Comparison of ENCODE assay signal across 19 cellular contexts in genomic region chr9:113532809-113533190, GRCh38.
"Had no signal": no experiment of that assay in that cellular context is flagged by ENCODE, and none has a peak within 500 bp of the region (broad histone marks: within the 10 kb centered on the region; RNA-seq: fewer than 3 reads in every experiment).

No MANE protein-coding gene starts in this region.

- H3K4me2 ChIP-seq: hepatocyte had no signal

- H3K9me3 Mint-ChIP-seq: dendritic cell treated with granulocyte-macrophage colony-stimulating factor and Interleukin-4, amounts not matched to agents 40 ng/mL and 50 ng/mL, for 4 days; effector memory CD8-positive, alpha-beta T cell; mesothelial cell of epicardium; nephron had no signal

- ATAC-seq: effector memory CD8-positive, alpha-beta T cell; left colon; pancreas; right cardiac atrium; stimulated activated naive CD8-positive, alpha-beta T cell treated with anti-CD3 and anti-CD28 coated beads, Interleukin-15, Interleukin-2, amounts not matched to agents 100 U/mL and 50 U/mL, for 24 hours had no signal

- H3K36me3 Mint-ChIP-seq: mesothelial cell of epicardium had no signal

- H3K36me3 ChIP-seq: uterus had no signal

- H3K4me3 Mint-ChIP-seq: dendritic cell treated with granulocyte-macrophage colony-stimulating factor and Interleukin-4, amounts not matched to agents 40 ng/mL and 50 ng/mL, for 4 days; effector memory CD8-positive, alpha-beta T cell; mesothelial cell of epicardium; nephron had no signal

- H3K27me3 Mint-ChIP-seq: effector memory CD8-positive, alpha-beta T cell; progenitor cell of endocrine pancreas had no signal

- H3K4me3 ChIP-seq: hepatocyte, pancreas, suprapubic skin, tibial artery, upper lobe of left lung, uterus had no signal

- H3K27ac ChIP-seq: hepatocyte, pancreas, suprapubic skin, uterus had no signal

- H3K79me2 ChIP-seq: hepatocyte had no signal

- DNase-seq: effector memory CD8-positive, alpha-beta T cell; foreskin melanocyte; occipital lobe; pancreas; right cardiac atrium; stimulated activated CD4-positive, alpha-beta T cell treated with anti-CD3 and anti-CD28 coated beads, Interleukin-2, amount 100 ng/mL, for 24 hours; stimulated activated CD4-positive, alpha-beta T cell treated with anti-CD3 and anti-CD28 coated beads, Interleukin-4, amount 100 ng/mL, for 4 hours; stimulated activated naive CD8-positive, alpha-beta T cell treated with anti-CD3 and anti-CD28 coated beads, Interleukin-15, Interleukin-2, amounts not matched to agents 100 U/mL and 50 U/mL, for 24 hours; upper lobe of left lung; uterus had no signal

- H3K4me1 ChIP-seq: pancreas, suprapubic skin, uterus had no signal

- H3K27me3 ChIP-seq: hepatocyte, pancreas, suprapubic skin, tibial artery, upper lobe of left lung, uterus had no signal

- H2AFZ ChIP-seq: hepatocyte had no signal

- H3K27ac Mint-ChIP-seq: mesothelial cell of epicardium, nephron, progenitor cell of endocrine pancreas had no signal

- FAIRE-seq: colon, pancreas had no signal

- H3K9me3 ChIP-seq: pancreas, suprapubic skin, tibial artery, upper lobe of left lung, uterus had no signal
